17 cellular contexts compared by ENCODE assay signal in genomic region chr14:56299306-56299984, GRCh38.
A peak's percentile ranks its signal among the peaks of the same experiment; 100 is the strongest.
DNase-seq lines count a peak whose midpoint lies in the region; ATAC-seq and TF ChIP-seq lines count a peak whose summit lies in the region.
"Had no signal": no experiment of that assay in that cellular context is flagged by ENCODE, and none has a peak within 500 bp of the region (broad histone marks: within the 10 kb centered on the region; RNA-seq: fewer than 3 reads in every experiment).

No MANE protein-coding gene starts in this region.

- WGBS in IMR-90 (ENCODE audit: extremely low coverage in 2 of 2, insufficient read length in 1 of 2), 2 experiments, result no CpG with 5 or more reads among the region's 9 CpGs

- H3K27me3 ChIP-seq in IMR-90 (ENCODE audit: control insufficient read depth, insufficient read depth, low read length), result no peaks in the 10 kb centered on the region
- H3K27me3 ChIP-seq in tibial artery, result no peaks in the 10 kb centered on the region

- no peak overlapping the region for H2BK5ac ChIP-seq in IMR-90 (ENCODE audit: low read depth, low read length, poor library complexity, severe bottlenecking)

- no peak overlapping the region; the same call in 1 of the 2 replicates for H2BK20ac ChIP-seq in IMR-90 (ENCODE audit: low read depth, low read length)

- no peaks in the 10 kb centered on the region for H4K20me1 ChIP-seq in IMR-90 (ENCODE audit: insufficient read depth, low read length)

- dilution Hi-C loops in IMR-90 (cut with HindIII; ENCODE audit: low sequenced_read_pairs, unreplicated experiment), result no loop called here

- no peak overlapping the region; the same call in 2 of the 3 replicates for H2BK15ac ChIP-seq in IMR-90 (ENCODE audit: low read depth, low read length)

- H3K36me3 ChIP-seq in IMR-90 (ENCODE audit: control insufficient read depth, insufficient read depth, low read length), result peaks cover 12% of the 10 kb centered on the region
- peaks cover 0 to 28% (median 11%) of the 10 kb centered on the region in 3 donors for H3K36me3 ChIP-seq in tibial artery

- no peak overlapping the region for H4K8ac ChIP-seq in IMR-90 (ENCODE audit: low read depth in 2 of 2, low read length in 2 of 2)

- no peak overlapping the region for H2AFZ ChIP-seq in IMR-90 (replicated peaks; ENCODE audit: low read length, poor library complexity)

- H3K23ac ChIP-seq in IMR-90 (ENCODE audit: low read depth, low read length), result no peak overlapping the region

- CTCF ChIA-PET in IMR-90 (lab: Yijun Ruan, JAX), result interaction anchor here (0.7 to 1.1 kb wide), 5 partner anchors 10 to 569 kb away, joined by 3 read pairs; no protein-coding TSS in a partner anchor

- H3K14ac ChIP-seq in IMR-90 (replicated peaks; ENCODE audit: low read depth, low read length), result 0 out of 2 replicates have a peak overlapping the region, but pooled peaks have one; percentile 24

- ATAC-seq in IMR-90 (ENCODE audit: low read depth), result peak; percentile 77
- ATAC-seq in GM19035 (IDR thresholded peaks at IDR 0.05; ENCODE audit: unreplicated experiment), result no peak
- ATAC-seq in Right ventricle myocardium superior (ENCODE audit: poor library complexity), result no peak
- ATAC-seq: HCT116, K562 had no signal

- H3K18ac ChIP-seq in IMR-90 (ENCODE audit: low read depth, low read length), result peak overlapping the region; percentile 69; the same call in 1 of the 2 replicates

- no peak overlapping the region for H4K91ac ChIP-seq in IMR-90 (ENCODE audit: insufficient read depth, low read depth, low read length)

- intact Hi-C loops in IMR-90 (cut with micrococcal nuclease) (no loop called here), tibial artery (cut with DNase I; ENCODE audit: low total_unique reads) (no loop called here), Right ventricle myocardium superior (cut with DNase I) (no loop called here)

- TF ChIP-seq CTCF in IMR-90 (conservative IDR thresholded peaks at IDR 0.05; ENCODE audit: low read depth, low read length), result 0 out of 2 replicates have a peak, but pooled peaks have one; percentile 10
- TF ChIP-seq CTCF in choroid plexus epithelial cell (conservative IDR thresholded peaks at IDR 0.05; ENCODE audit: low read depth, low read length), result no peak
- TF ChIP-seq CTCF in tibial artery (IDR thresholded peaks at IDR 0.05), result no peak

- TF ChIP-seq POLR2A in IMR-90 (IDR thresholded peaks at IDR 0.05; ENCODE audit: low read depth, low read length), result no peak

- TF ChIP-seq RAD21 in IMR-90 (IDR thresholded peaks at IDR 0.05; ENCODE audit: low read length), result no peak

- BruUV-seq in IMR-90 (replicated peaks; lab: Mats Ljungman, UMichigan), result no TSS peak

- H3K4ac ChIP-seq in IMR-90 (ENCODE audit: low read depth, low read length), result peak overlapping the region; percentile 45; the same call in 1 of the 2 replicates

- H3K4me3 ChIP-seq in IMR-90 (ENCODE audit: insufficient read depth, low read depth, low read length) (no peak overlapping the region), choroid plexus epithelial cell (ENCODE audit: low read depth, low read length) (no peak overlapping the region), tibial artery (no peak overlapping the region)
- H3K4me3 ChIP-seq: K562 had no signal

- in situ Hi-C loops in IMR-90 (cut with MboI; ENCODE audit: low sequenced_read_pairs), result no loop called here

- H3K9ac ChIP-seq in IMR-90 (ENCODE audit: low read depth, low read length), result no peak overlapping the region

- H3K27ac ChIP-seq in IMR-90 (ENCODE audit: insufficient read depth, low read length) (no peak overlapping the region), tibial artery (peak overlapping the region; percentile 3 to 19)

- H3K9me3 ChIP-seq in IMR-90 (ENCODE audit: control insufficient read depth, insufficient read depth, low read length), result no peaks in the 10 kb centered on the region
- H3K9me3 ChIP-seq in tibial artery, result no peaks in the 10 kb centered on the region

- no peak overlapping the region for H2AK9ac ChIP-seq in IMR-90 (replicated peaks; ENCODE audit: low read depth, low read length, poor library complexity)

- H3K4me1 ChIP-seq in IMR-90 (ENCODE audit: control insufficient read depth, insufficient read depth, low read length), result peaks cover 2% of the 10 kb centered on the region
- peaks cover 0 to 20% (median 3%) of the 10 kb centered on the region in 4 donors for H3K4me1 ChIP-seq in tibial artery

- H4K5ac ChIP-seq in IMR-90 (ENCODE audit: low read depth, low read length), result no peak overlapping the region

- no peaks in the 10 kb centered on the region for H3K79me1 ChIP-seq in IMR-90 (ENCODE audit: low read depth in 1 of 2, low read length in 2 of 2)

- no peak overlapping the region; the same call in 1 of the 2 replicates for H3K4me2 ChIP-seq in IMR-90 (ENCODE audit: low read depth, low read length)

- no peak overlapping the region for H2AK5ac ChIP-seq in IMR-90 (ENCODE audit: low read depth, low read length)

- POLR2A ChIA-PET in IMR-90 (lab: Charles Lee; ENCODE audit: unreplicated experiment), result interaction anchor here (1.4 kb wide), 1 partner anchor 9 kb away, joined by 3 read pairs; no protein-coding TSS in a partner anchor

- no peak overlapping the region for H3K56ac ChIP-seq in IMR-90 (ENCODE audit: extremely low read depth, insufficient read depth, low read length)

- peak; percentile 56 for DNase-seq in IMR-90
- peak; percentile 14 for DNase-seq in choroid plexus epithelial cell (ENCODE audit: low read depth)
- peak; percentile 15 for DNase-seq in kidney glomerular epithelial cell (lab: John Stamatoyannopoulos, UW)
- no peak for DNase-seq in tibial artery
- DNase-seq in COR-L47 (lab: John Stamatoyannopoulos, UW), result no peak
- DNase-seq in NCI-H526 treated with DMSO at 0.1 percent for 48 hours (lab: John Stamatoyannopoulos, UW), result no peak
- no peak for DNase-seq in Right ventricle myocardium superior
- DNase-seq: CD4-positive, CD25-positive, alpha-beta regulatory T cell; DMS53; NCI-H1048; NCI-H1436 treated with DMSO at 0.1 percent for 48 hours; NCI-H2029 treated with DMSO at 0.1 percent for 48 hours; NCI-H2171 treated with DMSO at 0.1 percent for 48 hours; NCI-H82 had no signal

- peaks cover 6% of the 10 kb centered on the region; the same call in 1 of the 2 replicates for H3K9me1 ChIP-seq in IMR-90 (ENCODE audit: insufficient read depth, low read length)

- H2BK120ac ChIP-seq in IMR-90 (ENCODE audit: low read depth, low read length), result no peak overlapping the region

TF ChIP-seq in IMR-90, 13 proteins besides CTCF, POLR2A, EP300 and RAD21:
- TF ChIP-seq SMC3 (IDR thresholded peaks at IDR 0.05; ENCODE audit: low read depth, low read length) (no peak), FOS (IDR thresholded peaks at IDR 0.05; ENCODE audit: low read depth, low read length) (no peak), ELK1 (IDR thresholded peaks at IDR 0.05; ENCODE audit: borderline replicate concordance, low read depth, low read length) (no peak), RFX5 (IDR thresholded peaks at IDR 0.05; ENCODE audit: low read depth, low read length) (no peak), RCOR1 (IDR thresholded peaks at IDR 0.05; ENCODE audit: insufficient replicate concordance, low read length) (no peak), MAZ (IDR thresholded peaks at IDR 0.05; ENCODE audit: borderline replicate concordance, low read depth, low read length) (no peak), BHLHE40 (IDR thresholded peaks at IDR 0.05; ENCODE audit: low read depth, low read length) (no peak)
TF ChIP-seq in IMR-90: peak in this region for 0.

Comparison
In these comparisons a context has a peak if more than half of its experiments do, and no peak if none do; other contexts are left out.
1. DNase-seq: peak in IMR-90 (single experiment), choroid plexus epithelial cell (single experiment) and kidney glomerular epithelial cell (single experiment); none in tibial artery (0 of 2), COR-L47 (single experiment), NCI-H526 treated with DMSO at 0.1 percent for 48 hours (single experiment) and Right ventricle myocardium superior (single experiment).